1 cellular context compared by ENCODE assay signal in genomic region chr20:56629464-56630085, GRCh38.
TF ChIP-seq lines count a peak whose summit lies in the region.

No MANE protein-coding gene starts in this region.

TF ChIP-seq in HCT116, 20 proteins besides CTCF, POLR2A, EP300 and RAD21 (continued from another document):
- no peak for TF ChIP-seq REST (IDR thresholded peaks at IDR 0.05; ENCODE audit: low read depth)
